23 cellular contexts compared by ENCODE assay signal in genomic region chr2:133352719-133353118, GRCh38.
"Had no signal": no experiment of that assay in that cellular context is flagged by ENCODE, and none has a peak within 500 bp of the region (broad histone marks: within the 10 kb centered on the region; RNA-seq: fewer than 3 reads in every experiment).

No MANE protein-coding gene starts in this region.

- H3K27ac ChIP-seq: brain microvascular endothelial cell, pancreas, psoas muscle, thoracic aorta had no signal

- H3K4me1 ChIP-seq: pancreas, psoas muscle had no signal

- H3K9me3 ChIP-seq: pancreas, psoas muscle, thoracic aorta had no signal

- ATAC-seq: activated CD4-positive, alpha-beta T cell treated with anti-CD3 and anti-CD28 coated beads for 36 hours; activated naive CD4-positive, alpha-beta T cell treated with anti-CD3 and anti-CD28 coated beads, Interleukin-2, amount 50 U/mL, for 72 hours; activated T-helper 17 cell treated with anti-CD3 and anti-CD28 coated beads, Interleukin-2, amount 50 U/mL, for 72 hours; pancreas; stimulated activated naive B cell treated with anti-CD40 and anti-IgM and Interleukin-4, amounts not matched to agents 10 μg/mL and 1 μg/mL and 100 μg/mL, for 72 hours had no signal

- H3K36me3 ChIP-seq: brain microvascular endothelial cell, pancreas, thoracic aorta had no signal

- H3K4me3 ChIP-seq: pancreas, psoas muscle, thoracic aorta had no signal

- H3K27me3 ChIP-seq: brain microvascular endothelial cell, pancreas had no signal

- DNase-seq: activated B cell treated with CpG ODN at 0.5 μM for 24 hours; activated CD4-positive, alpha-beta T cell treated with anti-CD3 and anti-CD28 coated beads for 36 hours; activated CD4-positive, alpha-beta T cell treated with anti-CD3 and anti-CD28 coated beads, Interleukin-2, amount 50 U/mL, for 4 hours; activated CD8-positive, alpha-beta memory T cell treated with anti-CD3 and anti-CD28 coated beads for 24 hours; activated CD8-positive, alpha-beta memory T cell treated with anti-CD3 and anti-CD28 coated beads, Interleukin-2, amount 50 U/mL, for 4 hours; activated T-cell treated with anti-CD3 and anti-CD28 coated beads, Interleukin-2, amount 50 U/mL, for 24 hours; aorta; brain microvascular endothelial cell; central memory CD4-positive, alpha-beta T cell; dermis blood vessel endothelial cell; effector CD8-positive, alpha-beta T cell; hippocampal formation; kidney glomerular epithelial cell; nephron progenitor cell; pancreas; psoas muscle; stimulated activated CD4-positive, alpha-beta T cell treated with anti-CD3 and anti-CD28 coated beads, Interleukin-2, amount 100 ng/mL, for 48 hours; stimulated activated CD8-positive, alpha-beta memory T cell treated with anti-CD3 and anti-CD28 coated beads, Interleukin-4, amount 100 ng/mL, for 48 hours; stimulated activated naive B cell treated with anti-CD40 and anti-IgM and Interleukin-4, amounts not matched to agents 10 μg/mL and 1 μg/mL and 100 μg/mL, for 72 hours; T1000 had no signal

- FAIRE-seq: pancreas had no signal
